8 cellular contexts compared by ENCODE assay signal in genomic region chr10:11197266-11197712, GRCh38.
DNase-seq lines count a peak whose midpoint lies in the region; ATAC-seq, FAIRE-seq and TF ChIP-seq lines count a peak whose summit lies in the region.

No MANE protein-coding gene starts in this region.

- no peaks in the 10 kb centered on the region for H3K36me3 ChIP-seq in OCI-LY7 (ENCODE audit: insufficient read depth, low read length)

- H3K4me3 ChIP-seq in OCI-LY7 (ENCODE audit: low read depth, low read length, poor library complexity, severe bottlenecking), result peak overlapping the region; percentile 31

- CTCF ChIA-PET in activated CD8-positive, alpha-beta memory T cell treated with anti-CD3 and anti-CD28 coated beads, Interleukin-2, amount 10 ng/mL, durations not matched to agents 7 days and 5 days (lab: Charles Lee), result interaction anchor here (1.0 kb wide), 1 partner anchor 9 kb away, joined by 4 read pairs; no protein-coding TSS in a partner anchor
- CTCF ChIA-PET in OCI-LY7 (lab: Charles Lee; ENCODE audit: unreplicated experiment), result no interaction called here

- no peak for TF ChIP-seq CTCF in OCI-LY7 (conservative IDR thresholded peaks at IDR 0.05; ENCODE audit: low read length)

- H4K20me1 ChIP-seq in OCI-LY7 (ENCODE audit: insufficient read depth, low read length), result no peaks in the 10 kb centered on the region

- H3K27me3 Mint-ChIP-seq in activated CD8-positive, alpha-beta memory T cell treated with anti-CD3 and anti-CD28 coated beads, Interleukin-2, amount 10 ng/mL, durations not matched to agents 7 days and 5 days, result no peaks in the 10 kb centered on the region

- H3K4me2 ChIP-seq in OCI-LY7 (ENCODE audit: low read length), result peak overlapping the region; percentile 49

- H3K4me3 Mint-ChIP-seq in activated CD8-positive, alpha-beta memory T cell treated with anti-CD3 and anti-CD28 coated beads, Interleukin-2, amount 10 ng/mL, durations not matched to agents 7 days and 5 days, result no peak overlapping the region

- peaks cover 92% of the 10 kb centered on the region for H3K36me3 Mint-ChIP-seq in activated CD8-positive, alpha-beta memory T cell treated with anti-CD3 and anti-CD28 coated beads, Interleukin-2, amount 10 ng/mL, durations not matched to agents 7 days and 5 days

- H3K27ac ChIP-seq in OCI-LY7 (ENCODE audit: low read depth, low read length, poor library complexity, severe bottlenecking), result peak overlapping the region; percentile 16

- H3K4me1 ChIP-seq in OCI-LY7 (ENCODE audit: insufficient read depth, low read length, poor library complexity, severe bottlenecking), result peaks cover 14% of the 10 kb centered on the region

- peaks cover 95% of the 10 kb centered on the region for H3K4me1 Mint-ChIP-seq in activated CD8-positive, alpha-beta memory T cell treated with anti-CD3 and anti-CD28 coated beads, Interleukin-2, amount 10 ng/mL, durations not matched to agents 7 days and 5 days

- DNase-seq in activated CD8-positive, alpha-beta memory T cell treated with anti-CD3 and anti-CD28 coated beads, Interleukin-2, amount 10 ng/mL, durations not matched to agents 7 days and 5 days, result no peak
- no peak for DNase-seq in activated CD8-positive, alpha-beta memory T cell treated with anti-CD3 and anti-CD28 coated beads, Interleukin-2, amount 50 U/mL, for 4 hours
- DNase-seq in OCI-LY7 (ENCODE audit: low spot score), result peak; percentile 51
- DNase-seq in kidney tubule cell (ENCODE audit: low spot score), result peak; percentile 12
- no peak for DNase-seq in activated effector memory CD4-positive, alpha-beta T cell treated with Interleukin-2 at 50 U/mL for 16 hours
- no peak for DNase-seq in RCC 7860 (ENCODE audit: low spot score)
- no peak for DNase-seq in NCI-H1930 (lab: John Stamatoyannopoulos, UW)

- POLR2A ChIA-PET in OCI-LY7 (lab: Charles Lee), result interaction anchor here (0.8 kb wide), 1 partner anchor 9 kb away, joined by 3 read pairs; no protein-coding TSS in a partner anchor

- no peaks in the 10 kb centered on the region for H3K9me2 ChIP-seq in OCI-LY7 (ENCODE audit: insufficient read depth, low read length)

- H3K9me3 Mint-ChIP-seq in activated CD8-positive, alpha-beta memory T cell treated with anti-CD3 and anti-CD28 coated beads, Interleukin-2, amount 10 ng/mL, durations not matched to agents 7 days and 5 days (ENCODE audit: low read depth), result no peaks in the 10 kb centered on the region

- intact Hi-C loops in OCI-LY7 (cut with micrococcal nuclease; ENCODE audit: unreplicated experiment), result no loop called here

- H3K9me3 ChIP-seq in OCI-LY7 (ENCODE audit: low read length), result no peaks in the 10 kb centered on the region

- FAIRE-seq in RCC 7860 (lab: Jason Lieb, UNC), result no peak

- no peaks in the 10 kb centered on the region for H3K79me2 ChIP-seq in OCI-LY7 (ENCODE audit: insufficient read depth, low read depth, low read length)

- peak overlapping the region; percentile 72 for H2AFZ ChIP-seq in OCI-LY7 (ENCODE audit: low read length)

- ATAC-seq in activated CD8-positive, alpha-beta memory T cell treated with anti-CD3 and anti-CD28 coated beads, Interleukin-2, amount 10 ng/mL, durations not matched to agents 7 days and 5 days, result no peak
- peak; percentile 65 for ATAC-seq in HG02884 (IDR thresholded peaks at IDR 0.05; ENCODE audit: unreplicated experiment)

- no TSS peak for BruUV-seq in OCI-LY7 (replicated peaks; lab: Mats Ljungman, UMichigan)

- peak overlapping the region; percentile 50 for H3K27ac Mint-ChIP-seq in activated CD8-positive, alpha-beta memory T cell treated with anti-CD3 and anti-CD28 coated beads, Interleukin-2, amount 10 ng/mL, durations not matched to agents 7 days and 5 days

Comparison
In these comparisons a context has a peak if more than half of its experiments do, and no peak if none do; other contexts are left out.
1. DNase-seq: peak in OCI-LY7 (single experiment) and kidney tubule cell (single experiment); none in activated CD8-positive, alpha-beta memory T cell treated with anti-CD3 and anti-CD28 coated beads, Interleukin-2, amount 10 ng/mL, durations not matched to agents 7 days and 5 days (single experiment), activated CD8-positive, alpha-beta memory T cell treated with anti-CD3 and anti-CD28 coated beads, Interleukin-2, amount 50 U/mL, for 4 hours (single experiment), activated effector memory CD4-positive, alpha-beta T cell treated with Interleukin-2 at 50 U/mL for 16 hours (single experiment), RCC 7860 (single experiment) and NCI-H1930 (0 of 2).